In the genomic region with DNA sequence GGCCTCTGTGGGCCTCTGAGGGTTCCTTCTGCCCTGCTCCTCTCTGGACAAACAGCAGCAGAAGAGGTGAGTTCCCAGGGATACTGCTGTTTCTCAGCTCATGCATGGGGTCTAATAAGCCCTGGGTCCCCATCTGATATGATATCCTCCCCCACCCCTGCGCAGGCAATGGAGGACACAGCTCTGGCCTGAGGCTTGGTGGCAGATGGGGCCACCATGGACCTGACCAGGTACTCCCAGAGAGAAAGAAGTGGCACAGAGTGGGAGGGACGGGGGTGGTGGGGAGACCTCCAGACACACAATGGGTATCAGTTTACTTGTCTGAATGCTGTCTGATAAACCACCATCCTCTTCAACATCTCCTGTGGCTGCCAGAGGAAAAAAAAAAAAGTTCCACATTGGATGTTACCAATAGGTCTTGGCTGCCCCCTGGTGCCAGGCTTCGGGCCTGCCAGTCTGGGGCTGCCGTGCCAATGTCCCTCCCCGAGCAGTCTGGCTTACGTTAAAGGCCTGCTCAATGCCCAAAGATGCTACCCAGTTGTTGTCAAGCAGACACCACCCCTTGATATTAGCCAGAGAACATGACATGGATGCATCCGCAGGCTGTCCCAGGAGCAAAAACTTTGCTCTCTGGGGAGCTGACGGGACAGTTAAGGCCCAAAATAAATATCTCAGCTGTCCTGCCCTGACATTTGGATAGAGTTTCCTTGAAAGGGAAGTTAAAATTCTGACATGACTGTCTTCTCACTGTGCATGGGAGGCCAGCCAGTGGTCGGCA, we compare ENCODE assay signal across 8 cellular contexts. TPM values are rescaled to one million over a fixed set of nuclear protein-coding genes. Genes with fewer than 3 reads are reported as not detected.
DNase-seq lines count a peak whose midpoint lies in the region; ATAC-seq and TF ChIP-seq lines count a peak whose summit lies in the region.

No MANE protein-coding gene starts in this region.

- H3K4me1 Mint-ChIP-seq in neural progenitor cell: peaks cover 3% of the 10 kb centered on the region

- DNase-seq in AML-193 (lab: John Stamatoyannopoulos, UW) (peak; percentile 65 to 70), Kasumi-1 (lab: John Stamatoyannopoulos, UW) (peak; percentile 54 to 71), OCI-M1 (lab: John Stamatoyannopoulos, UW) (peak; percentile 82), fibroblast of lung (ENCODE audit: low read depth in 2 of 2) (peak; percentile 45 to 59), neural progenitor cell (ENCODE audit: low spot score) (peak; percentile 93), stomach (peak; percentile 90)
- peak; percentile 87 for DNase-seq in activated T-cell treated with anti-CD3 and anti-CD28 coated beads, Interleukin-2, amount 50 U/mL, for 48 hours

- no peaks in the 10 kb centered on the region for H3K9me3 Mint-ChIP-seq in neural progenitor cell

- H3K36me3 Mint-ChIP-seq in neural progenitor cell: no peaks in the 10 kb centered on the region

- H3K4me1 ChIP-seq in fibroblast of lung (ENCODE audit: control insufficient read depth, extremely low read depth, insufficient read depth, low read length) (no peaks in the 10 kb centered on the region), neural progenitor cell (no peaks in the 10 kb centered on the region), stomach (no peaks in the 10 kb centered on the region)

- no peaks in the 10 kb centered on the region for H3K27me3 ChIP-seq in fibroblast of lung (ENCODE audit: control insufficient read depth, insufficient read depth, low read length)
- H3K27me3 ChIP-seq in neural progenitor cell: no peaks in the 10 kb centered on the region
- H3K27me3 ChIP-seq in stomach: peaks cover 0 to 4% (median 0%) of the 10 kb centered on the region in 3 donors

- H3K27ac Mint-ChIP-seq in neural progenitor cell: no peak overlapping the region

- H3K27ac ChIP-seq in fibroblast of lung (ENCODE audit: insufficient read depth, low read length): no peak overlapping the region
- no peak overlapping the region for H3K27ac ChIP-seq in neural progenitor cell
- H3K27ac ChIP-seq in stomach: no peak overlapping the region

- no peak for TF ChIP-seq EP300 in stomach (IDR thresholded peaks at IDR 0.05)

- no peaks in the 10 kb centered on the region for H4K20me1 ChIP-seq in fibroblast of lung (ENCODE audit: control insufficient read depth, extremely low read depth, insufficient read depth, low read length)
- H4K20me1 ChIP-seq in neural progenitor cell (ENCODE audit: low read depth): no peaks in the 10 kb centered on the region

- peak; percentile 63 for ATAC-seq in GM19351 (IDR thresholded peaks at IDR 0.05; ENCODE audit: unreplicated experiment)

- H3K79me2 ChIP-seq in fibroblast of lung (ENCODE audit: control insufficient read depth, insufficient read depth, low read length): no peaks in the 10 kb centered on the region
- no peaks in the 10 kb centered on the region for H3K79me2 ChIP-seq in neural progenitor cell (ENCODE audit: low read depth)

- H2AFZ ChIP-seq in fibroblast of lung (ENCODE audit: low read length) (no peak overlapping the region), neural progenitor cell (replicated peaks) (no peak overlapping the region)

- peak; percentile 83 to 84 for TF ChIP-seq CTCF in fibroblast of lung (conservative IDR thresholded peaks at IDR 0.05 in 1 of 2, IDR thresholded peaks at IDR 0.05 in 1 of 2; ENCODE audit: low read depth in 1 of 2, low read length in 2 of 2)
- TF ChIP-seq CTCF in neural progenitor cell (IDR thresholded peaks at IDR 0.05): peak; percentile 92
- peak in 5 of 7 experiments; percentile 79 to 94 (median 88) for TF ChIP-seq CTCF in stomach (IDR thresholded peaks at IDR 0.05)

- no peak for TF ChIP-seq POLR2A in stomach (IDR thresholded peaks at IDR 0.05)

- H3K9me3 ChIP-seq in fibroblast of lung (ENCODE audit: control insufficient read depth, insufficient read depth, low read depth, low read length): no peaks in the 10 kb centered on the region
- H3K9me3 ChIP-seq in neural progenitor cell (ENCODE audit: low read depth): no peaks in the 10 kb centered on the region
- H3K9me3 ChIP-seq in stomach: no peaks in the 10 kb centered on the region

- no peak overlapping the region for H3K4me2 ChIP-seq in fibroblast of lung (ENCODE audit: extremely low read depth, insufficient read depth, low read length)
- H3K4me2 ChIP-seq in neural progenitor cell: no peak overlapping the region

- H3F3A ChIP-seq in neural progenitor cell (ENCODE audit: low read depth): no peaks in the 10 kb centered on the region

- no peak overlapping the region for H3K4me3 Mint-ChIP-seq in neural progenitor cell

- peaks cover 5% of the 10 kb centered on the region for H3K27me3 Mint-ChIP-seq in neural progenitor cell (ENCODE audit: insufficient read depth, low read depth)

- H3K36me3 ChIP-seq in fibroblast of lung (ENCODE audit: control insufficient read depth, insufficient read depth, low read length): no peaks in the 10 kb centered on the region
- no peaks in the 10 kb centered on the region for H3K36me3 ChIP-seq in neural progenitor cell
- H3K36me3 ChIP-seq in stomach: peaks cover 0 to 3% (median 0%) of the 10 kb centered on the region in 4 donors

- H3K9ac ChIP-seq in fibroblast of lung (ENCODE audit: insufficient read depth, low read length): no peak overlapping the region
- no peak overlapping the region for H3K9ac ChIP-seq in neural progenitor cell

- intact Hi-C loops in stomach (cut with DNase I; ENCODE audit: low total_unique reads): loop anchor here (2.0 to 10.0 kb wide), 2 partner anchors 120 to 270 kb away; no protein-coding TSS in a partner anchor

- H3K4me3 ChIP-seq in fibroblast of lung (replicated peaks in 1 of 4; ENCODE audit: control extremely low read depth in 1 of 4, insufficient read depth in 1 of 4, low read depth in 3 of 4, low read length in 4 of 4) (no peak overlapping the region), neural progenitor cell (no peak overlapping the region), stomach (no peak overlapping the region)

- WGBS in stomach, 5 donors: 31 to 42% (median 33%) methylated on average over 7 to 9 of the region's 9 CpGs

RNA-seq across cellular contexts. Expression of gene ABCC8, which starts 27.9 kb away (rescaled TPM):
- total RNA-seq in fibroblast of lung (not detected in 2 replicates), neural progenitor cell (ENCODE audit: low replicate concordance) (0.32 and 4.2 TPM in 2 replicates), stomach (10 to 100 TPM in 3 of 5 donors, 1 to 10 TPM in 1, not detected in 1; 3.9 to 69.6 (median 33.3) TPM)
- polyA plus RNA-seq in fibroblast of lung (not detected in 2 replicates), stomach (10 to 100 TPM in 2 of 3 donors, 1 to 10 TPM in 1; 5.5 to 37.2 (median 25.1) TPM)
- not detected in 2 replicates for polyA plus RNA-seq in fibroblast of lung (2012)
- polyA minus RNA-seq in fibroblast of lung (ENCODE audit: low replicate concordance): not detected in 2 replicates

RNA-seq across cellular contexts. Expression of gene USH1C, which starts 39.7 kb away (rescaled TPM):
- total RNA-seq in fibroblast of lung (not detected in 2 replicates), neural progenitor cell (ENCODE audit: low replicate concordance) (0.24 and 0.56 TPM in 2 replicates), stomach (100 to 1,000 TPM in 1 of 5 donors, 10 to 100 TPM in 3, 1 to 10 TPM in 1; 9.4 to 107 (median 22.6) TPM)
- polyA plus RNA-seq in fibroblast of lung (not detected in 2 replicates), stomach (10 to 100 TPM in 1 of 3 donors, 1 to 10 TPM in 2; 4.8 to 42.5 (median 7.1) TPM)
- not detected in 2 replicates for polyA plus RNA-seq in fibroblast of lung (2012)
- not detected in 2 replicates for polyA minus RNA-seq in fibroblast of lung (ENCODE audit: low replicate concordance)

RNA-seq across cellular contexts. Expression of gene OTOG, which starts 42.5 kb away (rescaled TPM):
- total RNA-seq in fibroblast of lung: not detected in 2 replicates
- not detected in 2 replicates for polyA plus RNA-seq in fibroblast of lung
- not detected in 2 replicates for polyA plus RNA-seq in fibroblast of lung (2012)
- not detected in 2 replicates for polyA minus RNA-seq in fibroblast of lung (ENCODE audit: low replicate concordance)
- total RNA-seq in neural progenitor cell (ENCODE audit: low replicate concordance): 0.34 and 42.1 TPM in 2 replicates
- not detected for total RNA-seq in stomach
- not detected for polyA plus RNA-seq in stomach
